17 cellular contexts compared by ENCODE assay signal in the genomic region with DNA sequence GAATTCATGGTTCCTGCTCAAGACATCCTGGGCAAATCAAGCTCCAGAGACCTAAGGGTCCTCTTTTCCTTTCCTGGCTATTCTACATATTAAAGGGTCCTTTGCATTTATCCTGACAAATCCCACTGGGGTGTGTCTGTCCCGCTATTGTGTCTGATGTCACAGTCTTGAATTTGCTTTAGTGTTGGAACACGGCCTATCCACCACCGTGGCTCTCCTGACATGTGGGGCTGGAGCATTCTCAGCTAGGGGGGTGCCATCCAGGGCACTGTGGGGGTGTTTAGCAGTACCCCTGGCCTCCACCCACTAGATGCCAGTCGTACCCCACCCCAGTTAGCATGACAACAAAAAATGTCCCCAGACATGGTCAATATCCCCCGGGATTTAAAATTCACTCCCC.
"Had no signal": no experiment of that assay in that cellular context is flagged by ENCODE, and none has a peak within 500 bp of the region (broad histone marks: within the 10 kb centered on the region; RNA-seq: fewer than 3 reads in every experiment).

No MANE protein-coding gene starts in this region.

- ATAC-seq: body of pancreas, gastrocnemius medialis, heart right ventricle, left lobe of liver, T-cell had no signal

- H3K4me3 ChIP-seq: body of pancreas, gastrocnemius medialis, heart right ventricle, ovary, tibial nerve had no signal

- DNase-seq: activated CD4-positive, alpha-beta T cell treated with anti-CD3 and anti-CD28 coated beads for 4 hours; activated gamma-delta T cell treated with Interleukin-2 at 50 U/mL for 16 hours; activated T-cell treated with anti-CD3 and anti-CD28 coated beads, Interleukin-2, amount 50 U/mL, for 1 hour; amniotic stem cell; body of pancreas; central memory CD4-positive, alpha-beta T cell; cortex of kidney; effector memory CD4-positive, alpha-beta T cell; gastrocnemius medialis; heart right ventricle; mammary epithelial cell; ovary; stimulated activated CD4-positive, alpha-beta T cell treated with anti-CD3 and anti-CD28 coated beads, Interleukin-4, amount 100 ng/mL, for 4 hours had no signal

- H3K27me3 ChIP-seq: body of pancreas, ovary, tibial nerve had no signal

- H3K9me3 Mint-ChIP-seq: T-cell had no signal

- H3K27ac Mint-ChIP-seq: T-cell had no signal

- H3K36me3 Mint-ChIP-seq: T-cell had no signal

- H3K36me3 ChIP-seq: gastrocnemius medialis, heart right ventricle, ovary, tibial nerve had no signal

- H3K4me3 Mint-ChIP-seq: T-cell had no signal

- H3K27ac ChIP-seq: body of pancreas, gastrocnemius medialis, heart right ventricle, ovary, VCaP had no signal

- H3K9me3 ChIP-seq: body of pancreas, gastrocnemius medialis, heart right ventricle, ovary, tibial nerve had no signal

- H3K4me1 ChIP-seq: body of pancreas, gastrocnemius medialis had no signal
